8 cellular contexts compared by ENCODE assay signal in genomic region chr5:32711693-32712462, GRCh38. TPM values are rescaled to one million over a fixed set of nuclear protein-coding genes. Genes with fewer than 3 reads are reported as not detected.
DNase-seq lines count a peak whose midpoint lies in the region; ATAC-seq and TF ChIP-seq lines count a peak whose summit lies in the region.

No MANE protein-coding gene starts in this region.

- TF ChIP-seq CTCF in dorsolateral prefrontal cortex (IDR thresholded peaks at IDR 0.05 in 54 of 56, conservative IDR thresholded peaks at IDR 0.05 in 2 of 56; ENCODE audit: low read depth in 1 of 56, partially characterized antibody in 56 of 56) = no peak

- H3K27ac ChIP-seq in HUES64 (ENCODE audit: low read depth, low read length) (no peak overlapping the region), dorsolateral prefrontal cortex (peak overlapping the region in 1 of 59 donors; percentile 21), mucosa of rectum (ENCODE audit: low read depth in 2 of 2, low read length in 2 of 2) (no peak overlapping the region)

- H3K36me3 ChIP-seq in HUES64 (ENCODE audit: insufficient read depth, low read length) = no peaks in the 10 kb centered on the region
- H3K36me3 ChIP-seq in mucosa of rectum (ENCODE audit: control insufficient read depth in 2 of 2, insufficient read depth in 2 of 2, low read length in 2 of 2) = no peaks in the 10 kb centered on the region

- no peaks in the 10 kb centered on the region for H3K9me3 ChIP-seq in HUES64 (ENCODE audit: insufficient read depth, low read depth, low read length)
- no peaks in the 10 kb centered on the region for H3K9me3 ChIP-seq in mucosa of rectum (ENCODE audit: control insufficient read depth in 2 of 2, low read length in 2 of 2)

- intact Hi-C loops in dorsolateral prefrontal cortex (cut with DNase I) = loop anchor here in 1 of 2 donors (5.0 kb wide), 1 partner anchor 710 kb away; no protein-coding TSS in a partner anchor

- H3K4me3 ChIP-seq in HUES64 (ENCODE audit: low read length) = peak overlapping the region; percentile 45
- H3K4me3 ChIP-seq in dorsolateral prefrontal cortex = peak overlapping the region in 47 of 59 donors; percentile 8 to 85 (median 58)
- H3K4me3 ChIP-seq in mucosa of rectum (ENCODE audit: low read length in 2 of 2) = peak overlapping the region; percentile 19 to 38

- H3K4me1 ChIP-seq in HUES64 (ENCODE audit: insufficient read depth, low read length) (peaks cover 3% of the 10 kb centered on the region), mucosa of rectum (ENCODE audit: control insufficient read depth in 2 of 2, insufficient read depth in 2 of 2, low read length in 2 of 2) (peaks cover 5 to 7% of the 10 kb centered on the region in 2 donors)

- H3K9ac ChIP-seq in HUES64 (ENCODE audit: low read depth, low read length) (no peak overlapping the region), mucosa of rectum (ENCODE audit: low read depth in 1 of 2, low read length in 2 of 2) (no peak overlapping the region)

- no peak for ATAC-seq in HG02763 (IDR thresholded peaks at IDR 0.05; ENCODE audit: unreplicated experiment)

- peak; percentile 21 for DNase-seq in 8988T
- no peak for DNase-seq in dorsolateral prefrontal cortex
- DNase-seq in NCI-H2171 (lab: John Stamatoyannopoulos, UW) = no peak
- DNase-seq in NCI-H2107 (lab: John Stamatoyannopoulos, UW) = no peak
- no peak for DNase-seq in KG1 (lab: John Stamatoyannopoulos, UW)

- WGBS in HUES64 = 3% methylated on average over 75 of the region's 75 CpGs

- H3K27me3 ChIP-seq in HUES64 (ENCODE audit: insufficient read depth, low read length) (peaks cover 90% of the 10 kb centered on the region), dorsolateral prefrontal cortex (peaks cover 3 to 60% (median 31%) of the 10 kb centered on the region in 45 donors), mucosa of rectum (ENCODE audit: control insufficient read depth in 2 of 2, insufficient read depth in 2 of 2, low read length in 2 of 2) (peaks cover 19 to 25% of the 10 kb centered on the region in 2 donors)

RNA-seq across cellular contexts. Expression of gene NPR3, which starts 0.8 kb away (rescaled TPM):
- 0.45 TPM for polyA plus RNA-seq in HUES64 (2013, experiment 1 of 2)
- polyA plus RNA-seq in HUES64 (2013, experiment 2 of 2) = 0.63 TPM
- total RNA-seq in dorsolateral prefrontal cortex = 1 to 10 TPM in 62 of 120 experiments, under 1 TPM in 58; 0.19 to 4.6 (median 1.0) TPM
